Comparison of ENCODE assay signal across 17 cellular contexts in the genomic region with DNA sequence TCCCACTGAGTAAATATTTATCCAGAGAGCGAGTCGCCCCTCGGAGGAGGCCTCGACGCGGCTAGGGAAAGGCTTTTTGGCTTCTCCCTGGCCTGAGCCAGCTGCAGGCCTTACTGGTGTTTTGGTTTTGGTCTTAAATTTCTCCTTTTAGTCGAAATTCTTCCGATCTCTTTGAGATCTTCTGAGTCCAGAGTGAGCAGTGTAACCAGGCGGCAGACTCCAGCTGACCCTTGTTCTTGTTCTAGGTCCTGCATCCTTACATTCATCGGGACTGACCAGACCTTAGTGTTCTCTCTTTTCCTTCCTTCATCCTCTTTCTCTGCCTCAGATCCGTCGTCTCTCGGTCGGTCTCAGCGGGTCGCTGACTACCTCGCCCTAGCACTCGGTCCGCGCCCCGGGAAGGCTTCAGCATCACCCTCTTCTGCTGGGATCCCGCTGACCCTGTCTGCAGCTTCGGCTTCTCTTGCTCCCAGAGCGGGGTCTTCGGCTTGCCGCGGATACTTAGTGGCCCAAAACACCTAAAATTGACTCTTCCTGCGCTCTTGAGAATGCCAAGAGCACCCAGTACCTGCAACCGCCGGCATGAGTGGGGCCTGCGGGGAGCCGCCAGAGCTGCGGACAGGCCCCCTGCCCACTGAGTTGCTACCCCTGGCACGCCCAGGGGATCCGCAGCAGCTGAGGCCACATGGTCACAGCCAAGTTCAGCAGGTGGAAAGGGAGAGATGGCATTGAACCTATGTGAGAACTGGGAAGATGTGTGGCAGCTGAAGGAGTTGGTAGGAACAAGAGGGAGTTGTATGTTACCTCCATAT. TPM values are rescaled to one million over a fixed set of nuclear protein-coding genes. Genes with fewer than 3 reads are reported as not detected.
DNase-seq lines count a peak whose midpoint lies in the region; ATAC-seq, FAIRE-seq and TF ChIP-seq lines count a peak whose summit lies in the region.
"Had no signal": no experiment of that assay in that cellular context is flagged by ENCODE, and none has a peak within 500 bp of the region (broad histone marks: within the 10 kb centered on the region; RNA-seq: fewer than 3 reads in every experiment).

No MANE protein-coding gene starts in this region.

- no peak overlapping the region for H2BK5ac ChIP-seq in H1 (ENCODE audit: low read depth, low read length)
- no peak overlapping the region for H2BK5ac ChIP-seq in neuronal stem cell (ENCODE audit: low read length)

- H2BK120ac ChIP-seq in H1 (replicated peaks; ENCODE audit: low read depth, low read length) (no peak overlapping the region), neuronal stem cell (ENCODE audit: low read depth, low read length) (no peak overlapping the region)

- TF ChIP-seq POLR2A in H1 (IDR thresholded peaks at IDR 0.05; ENCODE audit: control extremely low read depth in 1 of 2, low read depth in 2 of 2, low read length in 2 of 2) = no peak

- peaks cover 40 to 68% of the 10 kb centered on the region in 2 experiments for H4K20me1 ChIP-seq in H1 (replicated peaks in 1 of 2; ENCODE audit: control insufficient read depth in 1 of 2, insufficient read depth in 2 of 2, low read length in 2 of 2)

- no peak overlapping the region for H3K23ac ChIP-seq in H1 (ENCODE audit: insufficient read length)
- H3K23ac ChIP-seq in neuronal stem cell (ENCODE audit: low read depth, low read length, poor library complexity) = peak overlapping the region; percentile 5

- H3K23me2 ChIP-seq in H1 (ENCODE audit: low read depth, low read length) = peaks cover 7% of the 10 kb centered on the region; the same call in 1 of the 2 replicates

- H3K14ac ChIP-seq in H1 (ENCODE audit: insufficient read length) (no peak overlapping the region), neuronal stem cell (ENCODE audit: low read length) (peak overlapping the region; percentile 11)

- H3K9me3 ChIP-seq in H1 (ENCODE audit: insufficient read depth in 2 of 2, low read depth in 1 of 2, low read length in 1 of 2) (no peaks in the 10 kb centered on the region), neuronal stem cell (replicated peaks in 1 of 2; ENCODE audit: control insufficient read depth in 2 of 2, insufficient read depth in 1 of 2, low read depth in 1 of 2, low read length in 2 of 2) (peaks cover 2 to 5% of the 10 kb centered on the region in 2 donors)
- H3K9me3 ChIP-seq: adrenal gland, lower lobe of right lung, right atrium auricular region had no signal

- no peak for TF ChIP-seq EP300 in H1 (IDR thresholded peaks at IDR 0.05; ENCODE audit: borderline replicate concordance in 1 of 2, low read depth in 2 of 2, low read length in 2 of 2)

- TF ChIP-seq RAD21 in H1 (IDR thresholded peaks at IDR 0.05 in 1 of 2, conservative IDR thresholded peaks at IDR 0.05 in 1 of 2; ENCODE audit: low read depth in 2 of 2, low read length in 2 of 2) = no peak

- CTCF ChIA-PET in GM10248 (lab: Yijun Ruan, JAX) (interaction anchor here (1.4 kb wide), 1 partner anchor 8 kb away, joined by 3 read pairs; no protein-coding TSS in a partner anchor), H1 (lab: Charles Lee; ENCODE audit: partially characterized antibody) (interaction anchor here (0.5 to 9.9 kb wide), 9 partner anchors 11 to 591 kb away, joined by 3 to 132 read pairs (median 3); no protein-coding TSS in a partner anchor)

- POLR2A ChIA-PET in GM10248 (lab: Yijun Ruan, JAX) = no interaction called here
- POLR2A ChIA-PET in H1 (lab: Charles Lee; ENCODE audit: partially characterized antibody) = no interaction called here

- H3K36me3 ChIP-seq in H1 (ENCODE audit: control insufficient read depth in 2 of 4, insufficient read depth in 4 of 4, low read length in 3 of 4) (no peaks in the 10 kb centered on the region; a peak in 1 of 8 replicates), neuronal stem cell (replicated peaks in 1 of 2; ENCODE audit: control insufficient read depth in 2 of 2, insufficient read depth in 2 of 2, low read length in 2 of 2) (no peaks in the 10 kb centered on the region)
- H3K36me3 ChIP-seq: adrenal gland, lower lobe of right lung, right atrium auricular region had no signal

- H4K91ac ChIP-seq in H1 (replicated peaks; ENCODE audit: insufficient read length, low read length) (no peak overlapping the region), neuronal stem cell (ENCODE audit: low read depth, low read length, poor library complexity) (no peak overlapping the region)

- ATAC-seq in HG02973 (IDR thresholded peaks at IDR 0.05; ENCODE audit: unreplicated experiment) = no peak
- ATAC-seq: lower lobe of right lung had no signal

- peak; percentile 3 for DNase-seq in activated CD4-positive, alpha-beta T cell treated with anti-CD3 and anti-CD28 coated beads for 48 hours
- DNase-seq in activated CD4-positive, alpha-beta T cell treated with anti-CD3 and anti-CD28 coated beads, Interleukin-2, amount 50 U/mL, for 48 hours = no peak
- DNase-seq in GM10248 (ENCODE audit: extremely low spot score) (peak; percentile 13), H1 (ENCODE audit: low read depth in 1 of 2, low spot score in 2 of 2) (no peak), neuronal stem cell (ENCODE audit: low spot score) (no peak), DMS114 treated with DMSO at 0.1 percent for 48 hours (lab: John Stamatoyannopoulos, UW; ENCODE audit: unreplicated experiment) (no peak)
- no peak for DNase-seq in effector CD8-positive, alpha-beta T cell (lab: John Stamatoyannopoulos, UW)
- DNase-seq: activated CD8-positive, alpha-beta memory T cell treated with anti-CD3 and anti-CD28 coated beads, Interleukin-2, amount 50 U/mL, for 4 hours; adrenal gland; central memory CD4-positive, alpha-beta T cell; lower lobe of right lung; NCI-H2171 treated with DMSO at 0.1 percent for 48 hours had no signal

- 10% methylated on average over 35 of the region's 35 CpGs; no CpG with 5 or more reads in 1 of the 2 experiments for WGBS in H1 (ENCODE audit: extremely low coverage in 1 of 2, insufficient coverage in 1 of 2, insufficient read length in 1 of 2, insufficient replicate concordance in 2 of 2, low coverage in 1 of 2, low lambda C conversion rate in 2 of 2, missing lambda C conversion rate in 1 of 2), 2 experiments
- WGBS in neuronal stem cell (ENCODE audit: extremely low coverage in 2 of 2, insufficient read length in 2 of 2, insufficient replicate concordance in 1 of 2), 2 donors = no CpG with 5 or more reads among the region's 35 CpGs

- H3K4me3 ChIP-seq in H1 (ENCODE audit: extremely low read depth in 1 of 4, insufficient read depth in 2 of 4, low read depth in 3 of 4, low read length in 4 of 4) (no peak overlapping the region; a peak in 1 of 8 replicates), neuronal stem cell (ENCODE audit: low read length in 2 of 2) (no peak overlapping the region)
- H3K4me3 ChIP-seq: adrenal gland, lower lobe of right lung, right atrium auricular region had no signal

- H2BK15ac ChIP-seq in H1 (ENCODE audit: low read length) = no peak overlapping the region
- H2BK15ac ChIP-seq in neuronal stem cell (ENCODE audit: low read length) = no peak overlapping the region

- no peaks in the 10 kb centered on the region for H3K79me2 ChIP-seq in H1 (ENCODE audit: control insufficient read depth in 1 of 2, insufficient read depth in 2 of 2, low read length in 2 of 2)

- no peak overlapping the region for H2AK5ac ChIP-seq in H1 (ENCODE audit: low read depth, low read length)
- no peak overlapping the region for H2AK5ac ChIP-seq in neuronal stem cell (ENCODE audit: low read depth, low read length)

- peak overlapping the region; percentile 19 to 35; a peak in 1 of 4 replicates for H3K4me2 ChIP-seq in H1 (ENCODE audit: insufficient read depth in 1 of 2, low read depth in 2 of 2, low read length in 2 of 2)
- no peak overlapping the region for H3K4me2 ChIP-seq in neuronal stem cell (ENCODE audit: insufficient read depth, low read length, poor library complexity, severe bottlenecking)

- FAIRE-seq in H1 (lab: Jason Lieb, UNC) = no peak
- FAIRE-seq: frontal cortex, H54 had no signal

- H2BK12ac ChIP-seq in H1 (ENCODE audit: low read depth, low read length) (peak overlapping the region; percentile 75; the same call in 1 of the 2 replicates), neuronal stem cell (ENCODE audit: low read length) (no peak overlapping the region)

- peaks cover 92 to 99% (median 95%) of the 10 kb centered on the region in 4 experiments for H3K27me3 ChIP-seq in H1 (replicated peaks in 1 of 4; ENCODE audit: control insufficient read depth in 3 of 4, extremely low read depth in 1 of 4, insufficient read depth in 3 of 4, low read length in 3 of 4)
- peaks cover 79 to 100% (median 99%) of the 10 kb centered on the region in 3 experiments for H3K27me3 ChIP-seq in neuronal stem cell (ENCODE audit: control insufficient read depth in 3 of 3, insufficient read depth in 3 of 3, low read depth in 1 of 3, low read length in 3 of 3)

- H3K18ac ChIP-seq in H1 (ENCODE audit: extremely low read depth, low read length) (no peak overlapping the region), neuronal stem cell (ENCODE audit: low read length) (no peak overlapping the region)

- H3K9ac ChIP-seq in H1 (replicated peaks in 1 of 4; ENCODE audit: extremely low read depth in 1 of 4, low read depth in 3 of 4, low read length in 3 of 4) (no peak overlapping the region), neuronal stem cell (ENCODE audit: low read depth, low read length, poor library complexity) (no peak overlapping the region)

- H2AFZ ChIP-seq in H1 (ENCODE audit: low read length) (no peak overlapping the region), neuronal stem cell (ENCODE audit: low read length) (peak overlapping the region; percentile 92)

- H3K56ac ChIP-seq in H1 (replicated peaks; ENCODE audit: insufficient read length, low read depth, low read length) = no peak overlapping the region

- H3K27ac ChIP-seq in H1 (ENCODE audit: low read depth, low read length) (no peak overlapping the region), neuronal stem cell (replicated peaks; ENCODE audit: low read length) (no peak overlapping the region)
- H3K27ac ChIP-seq: adrenal gland, lower lobe of right lung, right atrium auricular region had no signal

- H2BK20ac ChIP-seq in H1 (ENCODE audit: low read length) = no peak overlapping the region

- H3K79me1 ChIP-seq in H1 (ENCODE audit: low read depth, low read length) (no peaks in the 10 kb centered on the region), neuronal stem cell (ENCODE audit: low read depth, low read length) (no peaks in the 10 kb centered on the region)

- no peak overlapping the region for H4K5ac ChIP-seq in H1 (ENCODE audit: insufficient read length, low read depth, low read length)

- no peak overlapping the region for H3K4ac ChIP-seq in H1 (replicated peaks; ENCODE audit: insufficient read length, low read depth, low read length)
- no peak overlapping the region for H3K4ac ChIP-seq in neuronal stem cell (ENCODE audit: low read length)

- H3K4me1 ChIP-seq in H1 (replicated peaks in 1 of 4; ENCODE audit: control insufficient read depth in 3 of 4, insufficient read depth in 4 of 4, low read length in 3 of 4) (peaks cover 4 to 43% (median 25%) of the 10 kb centered on the region in 4 experiments), neuronal stem cell (ENCODE audit: control insufficient read depth in 2 of 2, insufficient read depth in 1 of 2, low read depth in 1 of 2, low read length in 2 of 2) (peaks cover 10 to 29% of the 10 kb centered on the region in 2 donors)

- no peak for TF ChIP-seq CTCF in GM10248 (IDR thresholded peaks at IDR 0.05; ENCODE audit: control extremely low read depth, extremely low read depth, low read depth, missing control alignments)
- no peak for TF ChIP-seq CTCF in H1 (IDR thresholded peaks at IDR 0.05; ENCODE audit: control extremely low read depth in 1 of 3, insufficient read depth in 1 of 3, low read depth in 1 of 3, low read length in 3 of 3)

- H4K8ac ChIP-seq in H1 (ENCODE audit: extremely low read depth, insufficient read depth, low read length) (no peak overlapping the region), neuronal stem cell (ENCODE audit: low read depth, low read length) (no peak overlapping the region)

RNA-seq across cellular contexts. Expression of a gene that starts 2.4 kb away (rescaled TPM):
- not detected in 2 replicates for total RNA-seq in H1 (2021; fragmentation: NEBNext Ultra II Directional; extraction: Animal tissue kit (Norgen Biotek cat#: 25700))
- polyA plus RNA-seq in H1 (2011; rRNA removed) = 0.05 TPM in 1 of 2 replicates, not detected in the other
- not detected for polyA plus RNA-seq in H1 (2011; cell fraction: cytosol; rRNA removed)
- polyA plus RNA-seq in H1 (2011; cell fraction: nucleus; rRNA removed) = not detected
- polyA plus RNA-seq in H1 (2012, experiment 1 of 2) = 0.20 to 0.35 TPM (median 0.22 TPM) in 4 replicates
- polyA plus RNA-seq in H1 (2012, experiment 2 of 2) = 0.04 TPM
- polyA plus RNA-seq in H1 (2013, experiment 1 of 2) = 0.02 TPM
- polyA plus RNA-seq in H1 (2013, experiment 2 of 2) = not detected
- polyA minus RNA-seq in H1 (2011; rRNA and poly(A)+ RNA removed) = not detected in 2 replicates
- polyA minus RNA-seq in H1 (2011; cell fraction: cytosol; rRNA and poly(A)+ RNA removed) = not detected
- not detected for polyA minus RNA-seq in H1 (2011; cell fraction: nucleus; rRNA and poly(A)+ RNA removed)
- polyA plus RNA-seq in neuronal stem cell (2013, experiment 1 of 2) = not detected
- 0.03 TPM for polyA plus RNA-seq in neuronal stem cell (2013, experiment 2 of 2)
- total RNA-seq: adrenal gland, frontal cortex, G401, right atrium auricular region had no signal

Comparison
In these comparisons a context has a peak if more than half of its experiments do, and no peak if none do; other contexts are left out.
1. DNase-seq: peak in activated CD4-positive, alpha-beta T cell treated with anti-CD3 and anti-CD28 coated beads for 48 hours (single experiment) and GM10248 (single experiment); none in activated CD4-positive, alpha-beta T cell treated with anti-CD3 and anti-CD28 coated beads, Interleukin-2, amount 50 U/mL, for 48 hours (0 of 2), H1 (0 of 2), neuronal stem cell (single experiment), effector CD8-positive, alpha-beta T cell (single experiment) and DMS114 treated with DMSO at 0.1 percent for 48 hours (single experiment).